12 cellular contexts compared by ENCODE assay signal in genomic region chr20:56636701-56637100, GRCh38. TPM values are rescaled to one million over a fixed set of nuclear protein-coding genes. Genes with fewer than 3 reads are reported as not detected.
A peak's percentile ranks its signal among the peaks of the same experiment; 100 is the strongest.
DNase-seq lines count a peak whose midpoint lies in the region; ATAC-seq, FAIRE-seq and TF ChIP-seq lines count a peak whose summit lies in the region.
"Had no signal": no experiment of that assay in that cellular context is flagged by ENCODE, and none has a peak within 500 bp of the region (broad histone marks: within the 10 kb centered on the region; RNA-seq: fewer than 3 reads in every experiment).

No MANE protein-coding gene starts in this region.

- POLR2A ChIA-PET in PC-3 (lab: Charles Lee; ENCODE audit: unreplicated experiment): interaction anchor here (0.5 to 1.1 kb wide), 4 partner anchors 26 to 424 kb away, joined by 3 to 13 read pairs (median 4); no protein-coding TSS in a partner anchor

- H4K20me1 ChIP-seq in PC-3 (ENCODE audit: low read length): peaks cover 21% of the 10 kb centered on the region

- peak; percentile 40 for FAIRE-seq in urothelium cell line (lab: Jason Lieb, UNC)

- H3K27ac ChIP-seq in PC-3 (ENCODE audit: low read length) (peak overlapping the region; percentile 73), endodermal cell (ENCODE audit: low read depth, low read length) (no peak overlapping the region), upper lobe of right lung (no peak overlapping the region), coronary artery (no peak overlapping the region)
- H3K27ac ChIP-seq in effector memory CD4-positive, alpha-beta T cell (ENCODE audit: insufficient read depth, low read length, poor library complexity, severe bottlenecking): no peak overlapping the region

- CTCF ChIA-PET in PC-3 (lab: Charles Lee): interaction anchor here (0.6 to 1.1 kb wide), 4 partner anchors 12 to 86 kb away, joined by 3 to 7 read pairs (median 3); no protein-coding TSS in a partner anchor

- WGBS in endodermal cell (ENCODE audit: insufficient coverage in 1 of 2, insufficient read length in 1 of 2), 2 experiments: 60 to 65% methylated on average over 3 to 4 of the region's 4 CpGs

- H3K27me3 Mint-ChIP-seq in endodermal cell (ENCODE audit: insufficient read depth): peaks cover 60% of the 10 kb centered on the region

- H3K9me3 ChIP-seq in PC-3 (ENCODE audit: low read length) (no peaks in the 10 kb centered on the region), endodermal cell (ENCODE audit: control insufficient read depth, low read length) (no peaks in the 10 kb centered on the region), upper lobe of right lung (no peaks in the 10 kb centered on the region)
- no peaks in the 10 kb centered on the region for H3K9me3 ChIP-seq in effector memory CD4-positive, alpha-beta T cell (ENCODE audit: control insufficient read depth, low read length)

- H3K27me3 ChIP-seq in PC-3 (ENCODE audit: low read length): no peaks in the 10 kb centered on the region
- peaks cover 39% of the 10 kb centered on the region for H3K27me3 ChIP-seq in endodermal cell (ENCODE audit: control insufficient read depth, insufficient read depth, low read length, poor library complexity, severe bottlenecking)
- peaks cover 24% of the 10 kb centered on the region for H3K27me3 ChIP-seq in upper lobe of right lung
- H3K27me3 ChIP-seq in effector memory CD4-positive, alpha-beta T cell (replicated peaks; ENCODE audit: control insufficient read depth, insufficient read depth, low read length, poor library complexity, severe bottlenecking): no peaks in the 10 kb centered on the region

- no peaks in the 10 kb centered on the region for H3K36me3 Mint-ChIP-seq in endodermal cell (ENCODE audit: low read depth)

- H3K9ac ChIP-seq in PC-3 (ENCODE audit: low read length) (no peak overlapping the region; the same call in 1 of the 2 replicates), endodermal cell (ENCODE audit: extremely low read depth, low read length, poor library complexity, severe bottlenecking) (no peak overlapping the region)

- peak overlapping the region; percentile 84 for H3K4me2 ChIP-seq in PC-3 (ENCODE audit: low read length)

- H3K4me1 Mint-ChIP-seq in endodermal cell: peaks cover 63% of the 10 kb centered on the region
- H3K4me1 Mint-ChIP-seq: central memory CD8-positive, alpha-beta T cell had no signal

- TF ChIP-seq CTCF in PC-3 (conservative IDR thresholded peaks at IDR 0.05; ENCODE audit: low read depth, low read length): no peak
- TF ChIP-seq CTCF in endodermal cell (conservative IDR thresholded peaks at IDR 0.05): no peak
- TF ChIP-seq CTCF in upper lobe of right lung (IDR thresholded peaks at IDR 0.05): no peak
- no peak for TF ChIP-seq CTCF in coronary artery (IDR thresholded peaks at IDR 0.05)

- no peak overlapping the region for H3K4me3 Mint-ChIP-seq in endodermal cell
- H3K4me3 Mint-ChIP-seq: central memory CD8-positive, alpha-beta T cell had no signal

- no peak overlapping the region for H3K27ac Mint-ChIP-seq in endodermal cell

- peak; percentile 84 for DNase-seq in GM04504 (ENCODE audit: low read depth)
- DNase-seq in PC-3: peak; percentile 98
- DNase-seq in endodermal cell: no peak
- DNase-seq in urothelium cell line (ENCODE audit: low spot score): peak; percentile 73
- no peak for DNase-seq in upper lobe of right lung
- no peak for DNase-seq in effector memory CD4-positive, alpha-beta T cell
- no peak for DNase-seq in coronary artery (ENCODE audit: low spot score)
- DNase-seq: activated CD4-positive, CD25-positive, alpha-beta regulatory T cell; activated naive CD4-positive, alpha-beta T cell treated with anti-CD3 and anti-CD28 coated beads, Interleukin-2, amount 50 U/mL, for 16 hours; nucleus accumbens; SW 1271 had no signal

- ATAC-seq in PC-3: peak; percentile 68
- no peak for ATAC-seq in upper lobe of right lung

- intact Hi-C loops in PC-3 (cut with micrococcal nuclease) (loop anchor here (1.0 kb wide), 2 partner anchors 32 to 75 kb away; no protein-coding TSS in a partner anchor), upper lobe of right lung (cut with DNase I) (no loop called here)

- H3K9me3 Mint-ChIP-seq in endodermal cell: no peaks in the 10 kb centered on the region
- H3K9me3 Mint-ChIP-seq: central memory CD8-positive, alpha-beta T cell had no signal

- H3K79me2 ChIP-seq in PC-3 (ENCODE audit: low read length): peaks cover 72% of the 10 kb centered on the region

- H3K9me2 ChIP-seq in PC-3 (replicated peaks; ENCODE audit: low read length): no peaks in the 10 kb centered on the region

- no TSS peak for BruUV-seq in PC-3 (replicated peaks; lab: Mats Ljungman, UMichigan)

- H3K36me3 ChIP-seq in PC-3 (ENCODE audit: low read depth, low read length) (peaks cover 77% of the 10 kb centered on the region), endodermal cell (ENCODE audit: control insufficient read depth, insufficient read depth, low read length) (no peaks in the 10 kb centered on the region), upper lobe of right lung (no peaks in the 10 kb centered on the region)
- no peaks in the 10 kb centered on the region for H3K36me3 ChIP-seq in effector memory CD4-positive, alpha-beta T cell (ENCODE audit: control insufficient read depth, insufficient read depth, low read length)

- peaks cover 8% of the 10 kb centered on the region for H3F3A ChIP-seq in PC-3 (ENCODE audit: low read length, unreplicated experiment)

- H3K4me1 ChIP-seq in PC-3 (ENCODE audit: insufficient read depth, low read length) (peaks cover 55% of the 10 kb centered on the region), endodermal cell (ENCODE audit: control insufficient read depth, insufficient read depth, low read length) (peaks cover 13% of the 10 kb centered on the region), upper lobe of right lung (no peaks in the 10 kb centered on the region)
- no peaks in the 10 kb centered on the region for H3K4me1 ChIP-seq in effector memory CD4-positive, alpha-beta T cell (ENCODE audit: control insufficient read depth, insufficient read depth, low read length, poor library complexity, severe bottlenecking)

- peak overlapping the region; percentile 8; the same call in 1 of the 2 replicates for H3K4me3 ChIP-seq in PC-3 (ENCODE audit: low read length)
- peak overlapping the region; percentile 6 for H3K4me3 ChIP-seq in endodermal cell (ENCODE audit: low read length)
- no peak overlapping the region for H3K4me3 ChIP-seq in upper lobe of right lung
- H3K4me3 ChIP-seq in effector memory CD4-positive, alpha-beta T cell (ENCODE audit: insufficient read depth, low read depth, low read length, poor library complexity, severe bottlenecking): no peak overlapping the region
- no peak overlapping the region for H3K4me3 ChIP-seq in coronary artery

- no peak overlapping the region for H2AFZ ChIP-seq in PC-3 (ENCODE audit: low read length)

RNA-seq across cellular contexts. Expression of gene TFAP2C, which starts 7.6 kb away (rescaled TPM):
- total RNA-seq in PC-3 (2014; rRNA removed) (36.3 and 37.6 TPM in 2 replicates), endodermal cell (1 to 10 TPM in 1 of 2 donors, under 1 TPM in 1; 0.31 to 1.8 TPM), upper lobe of right lung (5.2 TPM)
- 15.0 TPM for polyA plus RNA-seq in endodermal cell (2013, experiment 1 of 2)
- polyA plus RNA-seq in endodermal cell (2013, experiment 2 of 2): 15.4 TPM

Comparison
In these comparisons a context has a peak if more than half of its experiments do, and no peak if none do; other contexts are left out.
1. DNase-seq: peak in GM04504 (single experiment), PC-3 (single experiment) and urothelium cell line (single experiment); none in endodermal cell (single experiment), upper lobe of right lung (single experiment), effector memory CD4-positive, alpha-beta T cell (0 of 3) and coronary artery (single experiment).
2. H3K4me3 ChIP-seq: peak in PC-3 (single experiment) and endodermal cell (single experiment); none in upper lobe of right lung (single experiment), effector memory CD4-positive, alpha-beta T cell (single experiment) and coronary artery (single experiment).